In the genomic region with DNA sequence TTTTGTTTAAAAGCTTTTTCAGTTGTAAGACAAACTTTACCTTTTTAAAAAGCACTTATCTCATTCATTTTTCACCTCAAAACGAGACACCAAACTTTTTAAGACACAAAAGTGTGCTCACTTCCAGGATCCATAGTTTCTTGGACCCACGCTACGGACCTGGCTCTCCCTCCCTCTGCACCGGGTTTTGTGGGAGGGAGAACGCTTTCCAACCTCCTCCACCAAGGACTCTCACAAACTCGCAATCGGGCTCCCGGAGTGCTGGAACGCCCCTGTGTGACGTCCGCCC, we compare ENCODE assay signal across 9 cellular contexts. TPM values are rescaled to one million over a fixed set of nuclear protein-coding genes. Genes with fewer than 3 reads are reported as not detected.
DNase-seq lines count a peak whose midpoint lies in the region; ATAC-seq, FAIRE-seq and TF ChIP-seq lines count a peak whose summit lies in the region.
"Had no signal": no experiment of that assay in that cellular context is flagged by ENCODE, and none has a peak within 500 bp of the region (broad histone marks: within the 10 kb centered on the region; RNA-seq: fewer than 3 reads in every experiment).

No MANE protein-coding gene starts in this region.

- H3K27ac Mint-ChIP-seq in CD14-positive monocyte, result peak overlapping the region; percentile 96 to 99 (median 97)

- H3K36me3 ChIP-seq in HUES6 (ENCODE audit: control insufficient read depth, insufficient read depth, low read length), result peaks cover 14% of the 10 kb centered on the region
- no peaks in the 10 kb centered on the region; a peak in 1 of 4 replicates for H3K36me3 ChIP-seq in GM12878 (ENCODE audit: control insufficient read depth in 2 of 2, insufficient read depth in 2 of 2, low read length in 1 of 2)

- in situ Hi-C loops in GM12878 (cut with MboI), result no loop called here
- in situ Hi-C loops in GM13977 (cut with MboI; ENCODE audit: low pct_unique_long_range_greater_than_20kb, low sequenced_read_pairs, unreplicated experiment), result loop anchor here (25.0 kb wide), 1 partner anchor 102 kb away; no protein-coding TSS in a partner anchor

- FAIRE-seq in GM12878 (lab: Jason Lieb, UNC), result peak; percentile 71

- POLR2A ChIA-PET in GM12878 (lab: Charles Lee), result interaction anchor here (0.9 to 1.7 kb wide), 6 partner anchors 11 to 201 kb away, joined by 3 to 6 read pairs (median 4); partner anchors contain the start of genes SNRNP48 and SSR1

- peak overlapping the region; percentile 96 for H2AFZ ChIP-seq in GM12878 (ENCODE audit: control insufficient read depth, low read depth, low read length)

- no peak for ATAC-seq in GM12878
- no peak for ATAC-seq in GM18870 (IDR thresholded peaks at IDR 0.05; ENCODE audit: unreplicated experiment)
- no peak for ATAC-seq in HG03135 (IDR thresholded peaks at IDR 0.05; ENCODE audit: unreplicated experiment)

- TF ChIP-seq EP300 in GM12878 (IDR thresholded peaks at IDR 0.05; ENCODE audit: borderline replicate concordance in 1 of 2, control insufficient read depth in 1 of 2, low read depth in 2 of 2, low read length in 2 of 2), result no peak

- no peaks in the 10 kb centered on the region for H3K9me3 ChIP-seq in HUES6 (ENCODE audit: control insufficient read depth, insufficient read depth, low read depth, low read length)
- H3K9me3 ChIP-seq in GM12878 (replicated peaks; ENCODE audit: control insufficient read depth, insufficient read depth, low read length), result no peaks in the 10 kb centered on the region

- H3K4me3 ChIP-seq in HUES6 (ENCODE audit: low read depth, low read length) (peak overlapping the region; percentile 70), GM12878 (peak overlapping the region; percentile 89)

- TSS peak; percentile 93 for BruUV-seq in GM12878 (replicated peaks; lab: Mats Ljungman, UMichigan)

- H3K27me3 Mint-ChIP-seq in CD14-positive monocyte (ENCODE audit: low read depth in 3 of 3), result no peaks in the 10 kb centered on the region

- TF ChIP-seq POLR2A in GM12878 (IDR thresholded peaks at IDR 0.05; ENCODE audit: low read depth, low read length), result no peak

- intact Hi-C loops in CD14-positive monocyte (cut with micrococcal nuclease), result loop anchor here (5.0 to 10.0 kb wide), 3 partner anchors 54 to 124 kb away; partner anchors contain the start of gene SSR1 (in 1 of the 2)
- intact Hi-C loops in GM12878 (cut with micrococcal nuclease; ENCODE audit: unreplicated experiment), result loop anchor here (1.0 kb wide), 1 partner anchor 76 kb away; the partner anchor contains the start of gene SSR1

- peak overlapping the region; percentile 77 for H3K9ac ChIP-seq in HUES6 (ENCODE audit: low read length)
- H3K9ac ChIP-seq in GM12878 (ENCODE audit: control insufficient read depth, insufficient read depth, low read length), result peak overlapping the region; percentile 91

- peak overlapping the region; percentile 88 for H3K4me2 ChIP-seq in GM12878 (ENCODE audit: control insufficient read depth, insufficient read depth)

- H3K9me3 Mint-ChIP-seq in CD14-positive monocyte, result peaks cover 0 to 1% (median 0%) of the 10 kb centered on the region in 7 donors

- RAD21 ChIA-PET in GM12878 (lab: Charles Lee; ENCODE audit: unreplicated experiment), result interaction anchor here (1.3 to 1.9 kb wide), 4 partner anchors 64 to 111 kb away, joined by 4 to 14 read pairs (median 9); partner anchors contain the start of gene SSR1

- peaks cover 33% of the 10 kb centered on the region for H3K4me1 Mint-ChIP-seq in CD14-positive monocyte

- peaks cover 14 to 18% of the 10 kb centered on the region in 2 donors for H3K36me3 Mint-ChIP-seq in CD14-positive monocyte

- DNase-seq in CD14-positive monocyte (ENCODE audit: low spot score) (no peak), GM12878 (ENCODE audit: low read depth, low spot score) (no peak), kidney tubule cell (ENCODE audit: low spot score) (peak; percentile 89), GM13977 (ENCODE audit: low spot score) (no peak)

- CTCF ChIA-PET in GM12878 (lab: Yijun Ruan, JAX), result interaction anchor here (1.3 to 6.0 kb wide), 2 partner anchors 113 to 712 kb away, joined by 4 to 67 read pairs; no protein-coding TSS in a partner anchor

- no peaks in the 10 kb centered on the region for H4K20me1 ChIP-seq in GM12878 (ENCODE audit: control insufficient read depth, insufficient read depth)

- no peaks in the 10 kb centered on the region for H3K27me3 ChIP-seq in HUES6 (ENCODE audit: control insufficient read depth, insufficient read depth, low read length)
- no peaks in the 10 kb centered on the region for H3K27me3 ChIP-seq in GM12878 (replicated peaks in 1 of 2; ENCODE audit: control insufficient read depth in 2 of 2, insufficient read depth in 2 of 2, low read length in 1 of 2)

- no peak for TF ChIP-seq RAD21 in GM12878 (IDR thresholded peaks at IDR 0.05; ENCODE audit: insufficient read depth, low read depth, low read length)

- H3K4me1 ChIP-seq in HUES6 (ENCODE audit: control insufficient read depth, insufficient read depth, low read length) (peaks cover 11% of the 10 kb centered on the region), GM12878 (ENCODE audit: control insufficient read depth, insufficient read depth, low read length) (no peaks in the 10 kb centered on the region; the same call in 1 of the 2 replicates)

- TF ChIP-seq CTCF in CD14-positive monocyte (IDR thresholded peaks at IDR 0.05), result no peak
- TF ChIP-seq CTCF in GM12878 (IDR thresholded peaks at IDR 0.05 in 2 of 3, conservative IDR thresholded peaks at IDR 0.05 in 1 of 3; ENCODE audit: control insufficient read depth in 2 of 3, extremely low read depth in 1 of 3, insufficient read depth in 1 of 3, low read depth in 3 of 3, low read length in 3 of 3), result no peak
- no peak for TF ChIP-seq CTCF in GM13977 (IDR thresholded peaks at IDR 0.05; ENCODE audit: extremely low read depth, insufficient read depth, missing control alignments)

- WGBS in GM12878 (ENCODE audit: insufficient coverage, insufficient replicate concordance, low lambda C conversion rate, missing lambda C conversion rate), result 0% methylated on average over 11 of the region's 11 CpGs

- SMC1A ChIA-PET in GM12878 (lab: Charles Lee; ENCODE audit: uncharacterized antibody, unreplicated experiment), result interaction anchor here (0.8 to 5.6 kb wide), 7 partner anchors 12 to 712 kb away, joined by 3 to 41 read pairs (median 4); partner anchors contain the start of gene SSR1

- H3K27ac ChIP-seq in HUES6 (ENCODE audit: low read depth, low read length) (peak overlapping the region; percentile 23), GM12878 (ENCODE audit: control insufficient read depth, insufficient read depth) (peak overlapping the region; percentile 89), temporal lobe (ENCODE audit: low read depth, low read length) (peak overlapping the region; percentile 81)

- peak overlapping the region; percentile 96 to 99 for H3K4me3 Mint-ChIP-seq in CD14-positive monocyte

- peaks cover 41% of the 10 kb centered on the region for H3K79me2 ChIP-seq in GM12878 (ENCODE audit: control insufficient read depth, insufficient read depth, low read length)

TF ChIP-seq in GM12878, 131 proteins besides CTCF, POLR2A, EP300 and RAD21 (continues in another document):
- TF ChIP-seq CREB1 (IDR thresholded peaks at IDR 0.05; ENCODE audit: low read depth), result peak; percentile 83; the same call in 1 of the 2 replicates

RNA-seq across cellular contexts. Expression of gene CAGE1, which starts 0.4 kb away (rescaled TPM):
- polyA plus RNA-seq in CD14-positive monocyte (not detected), GM12878 (2011; rRNA removed) (not detected in 2 replicates), GM12878 (2014; fragmentation: Illumina TruSeq; extraction: Trizol) (not detected in 2 replicates), GM12878 (2014; fragmentation: Nextera tagmentation; extraction: Ambion mirVana) (under 1 TPM in 1 of 2 experiments, not detected in 1; 0.05 TPM), GM12878 (2014; rRNA removed) (0.03 and 0.06 TPM in 2 replicates), GM12878 (2016; fragmentation: Nextera tagmentation; extraction: Ambion mirVana) (under 1 TPM; 0.08 to 0.42 TPM)
- 0.27 and 0.37 TPM in 2 replicates for total RNA-seq in GM12878 (2013; cell fraction: nucleolus; rRNA removed)
- total RNA-seq in GM12878 (2014; rRNA removed) (0.11 TPM in 2 replicates), GM12878 (2014; rRNA removed; fragmentation: Illumina TruSeq; extraction: Trizol) (0.09 TPM in 2 replicates), GM12878 (2021) (0.08 and 0.21 TPM in 2 replicates), temporal lobe (not detected)
- not detected for polyA plus RNA-seq in GM12878 (2011; ENCODE audit: low read depth)
- polyA plus RNA-seq in GM12878 (2011; cell fraction: cytosol; rRNA removed), result 0.03 TPM in 1 of 2 replicates, not detected in the other
- 0.04 and 0.10 TPM in 2 replicates for polyA plus RNA-seq in GM12878 (2011; cell fraction: nucleus; rRNA removed)
- 0.14 TPM in 1 of 2 replicates, not detected in the other for polyA plus RNA-seq in GM12878 (2012)
- 0.26 and 0.29 TPM in 2 replicates for polyA minus RNA-seq in GM12878 (2011; rRNA and poly(A)+ RNA removed)
- 0.40 TPM in 1 of 2 replicates, not detected in the other for polyA minus RNA-seq in GM12878 (2011; cell fraction: cytosol; rRNA and poly(A)+ RNA removed)
- polyA minus RNA-seq in GM12878 (2011; cell fraction: nucleus; rRNA and poly(A)+ RNA removed), result 2.3 and 2.5 TPM in 2 replicates
- total RNA-seq: LHCN-M2 had no signal

RNA-seq across cellular contexts. Expression of gene RIOK1, which starts 0.5 kb away (rescaled TPM):
- 1 to 10 TPM; 7.7 to 8.8 TPM for polyA plus RNA-seq in CD14-positive monocyte
- 64.2 and 67.2 TPM in 2 replicates for total RNA-seq in GM12878 (2013; cell fraction: nucleolus; rRNA removed)
- 36.2 and 44.6 TPM in 2 replicates for total RNA-seq in GM12878 (2014; rRNA removed)
- 29.8 and 32.0 TPM in 2 replicates for total RNA-seq in GM12878 (2014; rRNA removed; fragmentation: Illumina TruSeq; extraction: Trizol)
- total RNA-seq in GM12878 (2021), result 29.9 and 30.6 TPM in 2 replicates
- 14.5 TPM for polyA plus RNA-seq in GM12878 (2011; ENCODE audit: low read depth)
- polyA plus RNA-seq in GM12878 (2011; rRNA removed), result 12.2 and 16.1 TPM in 2 replicates
- 26.5 and 28.2 TPM in 2 replicates for polyA plus RNA-seq in GM12878 (2011; cell fraction: cytosol; rRNA removed)
- polyA plus RNA-seq in GM12878 (2011; cell fraction: nucleus; rRNA removed), result 33.6 and 40.0 TPM in 2 replicates
- 18.0 and 23.1 TPM in 2 replicates for polyA plus RNA-seq in GM12878 (2012)
- polyA plus RNA-seq in GM12878 (2014; fragmentation: Illumina TruSeq; extraction: Trizol), result 35.4 and 43.0 TPM in 2 replicates
- polyA plus RNA-seq in GM12878 (2014; fragmentation: Nextera tagmentation; extraction: Ambion mirVana), result 10 to 100 TPM; 31.0 to 40.2 TPM
- polyA plus RNA-seq in GM12878 (2014; rRNA removed), result 27.5 and 29.2 TPM in 2 replicates
- polyA plus RNA-seq in GM12878 (2016; fragmentation: Nextera tagmentation; extraction: Ambion mirVana), result 10 to 100 TPM; 35.8 to 40.3 TPM
- 17.6 and 27.1 TPM in 2 replicates for polyA minus RNA-seq in GM12878 (2011; rRNA and poly(A)+ RNA removed)
- polyA minus RNA-seq in GM12878 (2011; cell fraction: cytosol; rRNA and poly(A)+ RNA removed), result 6.4 and 10.2 TPM in 2 replicates
- 26.1 and 33.0 TPM in 2 replicates for polyA minus RNA-seq in GM12878 (2011; cell fraction: nucleus; rRNA and poly(A)+ RNA removed)
- 21.4 TPM for total RNA-seq in temporal lobe

Comparison
In these comparisons a context has a peak if more than half of its experiments do, and no peak if none do; other contexts are left out.
1. H3K27ac ChIP-seq: peak in every context shown above with its lines; median percentile 89 in GM12878; 81 in temporal lobe; 23 in HUES6.